ENCODE assay signal across 28 cellular contexts in genomic region chr5:65577141-65577540, GRCh38. TPM values are rescaled to one million over a fixed set of nuclear protein-coding genes. Genes with fewer than 3 reads are reported as not detected.
DNase-seq lines count a peak whose midpoint lies in the region; ATAC-seq and TF ChIP-seq lines count a peak whose summit lies in the region.
"Had no signal": no experiment of that assay in that cellular context is flagged by ENCODE, and none has a peak within 500 bp of the region (broad histone marks: within the 10 kb centered on the region; RNA-seq: fewer than 3 reads in every experiment).

No MANE protein-coding gene starts in this region.

- H3K27ac ChIP-seq in smooth muscle cell (ENCODE audit: low read depth): peak overlapping the region; percentile 28
- H3K27ac ChIP-seq in CD4-positive, alpha-beta T cell (ENCODE audit: low read depth, low read length): no peak overlapping the region
- H3K27ac ChIP-seq: BLaER1, body of pancreas, heart left ventricle, ovary, RWPE1 had no signal

- no peak overlapping the region for H2AFZ ChIP-seq in smooth muscle cell (ENCODE audit: low read depth)

- peaks cover 85% of the 10 kb centered on the region for H3K36me3 Mint-ChIP-seq in activated T-cell treated with anti-CD3 and anti-CD28 coated beads, Interleukin-2, amount 50 U/mL, for 24 hours (ENCODE audit: low read depth)
- H3K36me3 Mint-ChIP-seq in chondrocyte (ENCODE audit: low read depth): peaks cover 19% of the 10 kb centered on the region
- H3K36me3 Mint-ChIP-seq in CD14-positive monocyte: peaks cover 62 to 65% of the 10 kb centered on the region in 2 donors
- H3K36me3 Mint-ChIP-seq in T-helper 17 cell (ENCODE audit: low read depth): peaks cover 9% of the 10 kb centered on the region
- peaks cover 84% of the 10 kb centered on the region for H3K36me3 Mint-ChIP-seq in CD4-positive, alpha-beta T cell (ENCODE audit: low read depth)

- H3K36me3 ChIP-seq in smooth muscle cell (ENCODE audit: low read depth): no peaks in the 10 kb centered on the region
- H3K36me3 ChIP-seq: ovary had no signal

- no peak overlapping the region for H3K9ac ChIP-seq in smooth muscle cell (ENCODE audit: low read depth)
- H3K9ac ChIP-seq: BLaER1 had no signal

- no peak for DNase-seq in activated T-cell treated with anti-CD3 and anti-CD28 coated beads, Interleukin-2, amount 50 U/mL, for 24 hours
- DNase-seq in activated T-cell treated with anti-CD3 and anti-CD28 coated beads, Interleukin-2, amount 50 U/mL, for 1 hour: no peak
- DNase-seq in RPMI7951 (ENCODE audit: low read depth) (peak; percentile 0), chondrocyte (ENCODE audit: low spot score) (no peak), smooth muscle cell (lab: John Stamatoyannopoulos, UW; ENCODE audit: unreplicated experiment) (no peak), CD14-positive monocyte (ENCODE audit: low spot score) (no peak), T-helper 17 cell (no peak)
- no peak for DNase-seq in CD4-positive, alpha-beta T cell
- DNase-seq: activated T-cell treated with anti-CD3 and anti-CD28 coated beads, Interleukin-2, amount 50 U/mL, for 4 hours; body of pancreas; Calu3; DMS79 treated with DMSO at 0.1 percent for 48 hours; HCEC 1CT; heart left ventricle; MG63; mucosa of descending colon; NCI-H1417; NCI-H2081; NCI-H226; NCI-H82; nephron progenitor cell; ovary; trophoblast cell had no signal

- H4K20me1 ChIP-seq in smooth muscle cell (ENCODE audit: low read depth): peaks cover 6% of the 10 kb centered on the region
- H4K20me1 ChIP-seq: BLaER1 had no signal

- H3K4me1 Mint-ChIP-seq in activated T-cell treated with anti-CD3 and anti-CD28 coated beads, Interleukin-2, amount 50 U/mL, for 24 hours (ENCODE audit: low read depth): peaks cover 38% of the 10 kb centered on the region
- peaks cover 20% of the 10 kb centered on the region for H3K4me1 Mint-ChIP-seq in chondrocyte (ENCODE audit: low read depth)
- H3K4me1 Mint-ChIP-seq in CD14-positive monocyte: no peaks in the 10 kb centered on the region
- peaks cover 19% of the 10 kb centered on the region for H3K4me1 Mint-ChIP-seq in T-helper 17 cell
- H3K4me1 Mint-ChIP-seq in CD4-positive, alpha-beta T cell (ENCODE audit: low read depth): peaks cover 46% of the 10 kb centered on the region
- H3K4me1 Mint-ChIP-seq: nephron progenitor cell had no signal

- no peaks in the 10 kb centered on the region for H3F3A ChIP-seq in smooth muscle cell (ENCODE audit: low read depth)

- H3K4me3 Mint-ChIP-seq in activated T-cell treated with anti-CD3 and anti-CD28 coated beads, Interleukin-2, amount 50 U/mL, for 24 hours: no peak overlapping the region
- H3K4me3 Mint-ChIP-seq in chondrocyte (ENCODE audit: unreplicated experiment) (no peak overlapping the region), CD14-positive monocyte (no peak overlapping the region), T-helper 17 cell (no peak overlapping the region)
- no peak overlapping the region for H3K4me3 Mint-ChIP-seq in CD4-positive, alpha-beta T cell
- H3K4me3 Mint-ChIP-seq: activated naive CD4-positive, alpha-beta T cell treated with anti-CD3 and anti-CD28 coated beads, Interleukin-2, amount 50 U/mL, for 24 hours; activated T-cell treated with anti-CD3 and anti-CD28 coated beads, Interleukin-2, amount 50 U/mL, for 4 hours; nephron progenitor cell had no signal

- H3K4me3 ChIP-seq in smooth muscle cell: no peak overlapping the region
- H3K4me3 ChIP-seq: BLaER1, body of pancreas, heart left ventricle, K562, lung, MG63, mucosa of descending colon, ovary had no signal

- H3K4me2 ChIP-seq in smooth muscle cell: no peak overlapping the region
- H3K4me2 ChIP-seq: BLaER1 had no signal

- H3K27me3 Mint-ChIP-seq in activated T-cell treated with anti-CD3 and anti-CD28 coated beads, Interleukin-2, amount 50 U/mL, for 24 hours: no peaks in the 10 kb centered on the region
- no peaks in the 10 kb centered on the region for H3K27me3 Mint-ChIP-seq in chondrocyte (ENCODE audit: low read depth)
- H3K27me3 Mint-ChIP-seq in CD14-positive monocyte (ENCODE audit: low read depth in 3 of 3): no peaks in the 10 kb centered on the region
- no peaks in the 10 kb centered on the region for H3K27me3 Mint-ChIP-seq in T-helper 17 cell
- no peaks in the 10 kb centered on the region for H3K27me3 Mint-ChIP-seq in CD4-positive, alpha-beta T cell
- H3K27me3 Mint-ChIP-seq: activated naive CD4-positive, alpha-beta T cell treated with anti-CD3 and anti-CD28 coated beads, Interleukin-2, amount 50 U/mL, for 24 hours had no signal

- CTCF ChIA-PET in CD4-positive, alpha-beta T cell (lab: Charles Lee): no interaction called here

- H3K9me3 Mint-ChIP-seq in activated T-cell treated with anti-CD3 and anti-CD28 coated beads, Interleukin-2, amount 50 U/mL, for 24 hours: no peaks in the 10 kb centered on the region
- H3K9me3 Mint-ChIP-seq in chondrocyte (ENCODE audit: low read depth) (no peaks in the 10 kb centered on the region), CD14-positive monocyte (no peaks in the 10 kb centered on the region)
- H3K9me3 Mint-ChIP-seq in CD4-positive, alpha-beta T cell: no peaks in the 10 kb centered on the region
- H3K9me3 Mint-ChIP-seq: activated naive CD4-positive, alpha-beta T cell treated with anti-CD3 and anti-CD28 coated beads, Interleukin-2, amount 50 U/mL, for 24 hours; activated T-cell treated with anti-CD3 and anti-CD28 coated beads, Interleukin-2, amount 50 U/mL, for 4 hours; nephron progenitor cell had no signal

- intact Hi-C loops in CD14-positive monocyte (cut with micrococcal nuclease): no loop called here
- intact Hi-C loops in CD4-positive, alpha-beta T cell (cut with DNase I, micrococcal nuclease): no loop called here

- H3K9me3 ChIP-seq in smooth muscle cell (replicated peaks; ENCODE audit: low read depth): no peaks in the 10 kb centered on the region
- H3K9me3 ChIP-seq in T-helper 17 cell (ENCODE audit: control insufficient read depth, low read length, poor library complexity, severe bottlenecking): no peaks in the 10 kb centered on the region
- H3K9me3 ChIP-seq in CD4-positive, alpha-beta T cell (ENCODE audit: control insufficient read depth, low read length): no peaks in the 10 kb centered on the region
- H3K9me3 ChIP-seq: BLaER1, body of pancreas, heart left ventricle, MG63, mucosa of descending colon, ovary had no signal

- ATAC-seq in T-helper 17 cell: no peak
- no peak for ATAC-seq in CD4-positive, alpha-beta T cell (ENCODE audit: poor library complexity)
- ATAC-seq: activated T-cell treated with anti-CD3 and anti-CD28 coated beads, Interleukin-2, amount 50 U/mL, for 4 hours; body of pancreas; heart left ventricle; K562; mucosa of descending colon had no signal

- no peaks in the 10 kb centered on the region for H3K4me1 ChIP-seq in smooth muscle cell (ENCODE audit: low read depth)
- H3K4me1 ChIP-seq: body of pancreas had no signal

- H3K27ac Mint-ChIP-seq in activated T-cell treated with anti-CD3 and anti-CD28 coated beads, Interleukin-2, amount 50 U/mL, for 24 hours: peak overlapping the region; percentile 81
- H3K27ac Mint-ChIP-seq in chondrocyte (ENCODE audit: unreplicated experiment) (peak overlapping the region; percentile 62), CD14-positive monocyte (no peak overlapping the region), T-helper 17 cell (no peak overlapping the region)
- no peak overlapping the region for H3K27ac Mint-ChIP-seq in CD4-positive, alpha-beta T cell
- H3K27ac Mint-ChIP-seq: activated naive CD4-positive, alpha-beta T cell treated with anti-CD3 and anti-CD28 coated beads, Interleukin-2, amount 50 U/mL, for 24 hours; nephron progenitor cell had no signal

- H3K27me3 ChIP-seq in smooth muscle cell (ENCODE audit: low read depth): no peaks in the 10 kb centered on the region
- H3K27me3 ChIP-seq in CD4-positive, alpha-beta T cell (ENCODE audit: control insufficient read depth, insufficient read depth, low read length): no peaks in the 10 kb centered on the region
- H3K27me3 ChIP-seq: BLaER1, body of pancreas, heart left ventricle, MG63, ovary had no signal

- no peak for TF ChIP-seq CTCF in chondrocyte (IDR thresholded peaks at IDR 0.05)
- no peak for TF ChIP-seq CTCF in smooth muscle cell (IDR thresholded peaks at IDR 0.05; ENCODE audit: borderline replicate concordance, insufficient read depth, poor library complexity, severe bottlenecking)
- no peak for TF ChIP-seq CTCF in CD14-positive monocyte (IDR thresholded peaks at IDR 0.05)
- no peak for TF ChIP-seq CTCF in CD4-positive, alpha-beta T cell (IDR thresholded peaks at IDR 0.05)

- POLR2A ChIA-PET in CD4-positive, alpha-beta T cell (lab: Charles Lee): no interaction called here

- H3K79me2 ChIP-seq in smooth muscle cell (ENCODE audit: low read depth): no peaks in the 10 kb centered on the region

RNA-seq across cellular contexts. Expression of gene PPWD1, which starts 14.0 kb away (rescaled TPM):
- total RNA-seq in RPMI7951 (2014; rRNA removed; shearing (Covaris generic)): 26.7 and 27.5 TPM in 2 replicates
- total RNA-seq in chondrocyte: 19.5 to 35.2 TPM (median 21.0 TPM) in 3 replicates
- total RNA-seq in smooth muscle cell: 51.4 and 56.9 TPM in 2 replicates
- polyA plus RNA-seq in smooth muscle cell: 21.5 and 25.8 TPM in 2 replicates
- 10 to 100 TPM in 1 of 2 donors, 1 to 10 TPM in 1; 7.7 to 12.3 TPM for polyA plus RNA-seq in CD14-positive monocyte
- total RNA-seq in T-helper 17 cell: 10 to 100 TPM; 79.7 TPM
- total RNA-seq in CD4-positive, alpha-beta T cell: 10 to 100 TPM; 88.0 to 89.2 TPM

RNA-seq across cellular contexts. Expression of gene CENPK, which starts 14.2 kb away (rescaled TPM):
- total RNA-seq in RPMI7951 (2014; rRNA removed; shearing (Covaris generic)): 51.2 and 65.5 TPM in 2 replicates
- total RNA-seq in chondrocyte: 7.2 to 19.6 TPM (median 8.7 TPM) in 3 replicates
- 19.1 and 22.9 TPM in 2 replicates for total RNA-seq in smooth muscle cell
- 16.6 and 19.2 TPM in 2 replicates for polyA plus RNA-seq in smooth muscle cell
- 1 to 10 TPM in 1 of 2 donors, under 1 TPM in 1; 0.83 to 1.8 TPM for polyA plus RNA-seq in CD14-positive monocyte
- 10 to 100 TPM in 1 of 2 donors, 1 to 10 TPM in 1; 4.8 to 13.5 TPM for total RNA-seq in T-helper 17 cell
- total RNA-seq in CD4-positive, alpha-beta T cell: 10 to 100 TPM; 14.4 to 16.8 TPM

RNA-seq across cellular contexts. Expression of gene TRIM23, which starts 47.0 kb away (rescaled TPM):
- 14.9 and 20.5 TPM in 2 replicates for total RNA-seq in RPMI7951 (2014; rRNA removed; shearing (Covaris generic))
- total RNA-seq in chondrocyte: 15.5 to 19.9 TPM (median 17.5 TPM) in 3 replicates
- 20.0 and 25.1 TPM in 2 replicates for total RNA-seq in smooth muscle cell
- 7.0 and 9.8 TPM in 2 replicates for polyA plus RNA-seq in smooth muscle cell
- polyA plus RNA-seq in CD14-positive monocyte: 1 to 10 TPM; 3.2 to 5.6 TPM
- total RNA-seq in T-helper 17 cell: 10 to 100 TPM; 15.2 to 18.4 TPM
- 10 to 100 TPM; 24.0 to 30.6 TPM for total RNA-seq in CD4-positive, alpha-beta T cell

RNA-seq across cellular contexts. Expression of gene SHLD3, which starts 47.7 kb away (rescaled TPM):
- total RNA-seq in RPMI7951 (2014; rRNA removed; shearing (Covaris generic)): 6.2 and 6.4 TPM in 2 replicates
- total RNA-seq in chondrocyte: 2.2 to 3.2 TPM (median 2.9 TPM) in 3 replicates
- total RNA-seq in smooth muscle cell: 2.9 and 3.1 TPM in 2 replicates
- 0.91 and 2.4 TPM in 2 replicates for polyA plus RNA-seq in smooth muscle cell
- polyA plus RNA-seq in CD14-positive monocyte: 1 to 10 TPM; 2.6 to 4.9 TPM
- total RNA-seq in T-helper 17 cell: 10 to 100 TPM in 1 of 2 donors, 1 to 10 TPM in 1; 7.5 to 11.9 TPM
- 10 to 100 TPM; 11.5 to 11.7 TPM for total RNA-seq in CD4-positive, alpha-beta T cell

RNA-seq across cellular contexts. Expression of gene TRAPPC13, which starts 47.7 kb away (rescaled TPM):
- 32.4 and 42.8 TPM in 2 replicates for total RNA-seq in RPMI7951 (2014; rRNA removed; shearing (Covaris generic))
- total RNA-seq in chondrocyte (16.5 to 23.6 TPM (median 18.6 TPM) in 3 replicates), smooth muscle cell (19.5 and 40.5 TPM in 2 replicates), T-helper 17 cell (10 to 100 TPM; 13.9 to 14.9 TPM)
- polyA plus RNA-seq in smooth muscle cell (13.7 and 16.6 TPM in 2 replicates), CD14-positive monocyte (10 to 100 TPM; 14.9 to 17.3 TPM)
- 10 to 100 TPM; 11.2 to 14.4 TPM for total RNA-seq in CD4-positive, alpha-beta T cell

Comparison
In these comparisons a context has a peak if more than half of its experiments do, and no peak if none do; other contexts are left out.
1. H3K27ac Mint-ChIP-seq: peak in activated T-cell treated with anti-CD3 and anti-CD28 coated beads, Interleukin-2, amount 50 U/mL, for 24 hours (single experiment) and chondrocyte (single experiment); none in CD14-positive monocyte (0 of 7), T-helper 17 cell (single experiment) and CD4-positive, alpha-beta T cell (single experiment).